11 cellular contexts compared by ENCODE assay signal in genomic region chr3:37956353-37957184, GRCh38. TPM values are rescaled to one million over a fixed set of nuclear protein-coding genes. Genes with fewer than 3 reads are reported as not detected.
DNase-seq lines count a peak whose midpoint lies in the region; ATAC-seq and TF ChIP-seq lines count a peak whose summit lies in the region.
"Had no signal": no experiment of that assay in that cellular context is flagged by ENCODE, and none has a peak within 500 bp of the region (broad histone marks: within the 10 kb centered on the region; RNA-seq: fewer than 3 reads in every experiment).

No MANE protein-coding gene starts in this region.

- no peaks in the 10 kb centered on the region for H3K27me3 Mint-ChIP-seq in activated CD8-positive, alpha-beta T cell treated with anti-CD3 and anti-CD28 coated beads, Interleukin-2, amount 10 ng/mL, durations not matched to agents 7 days and 5 days (ENCODE audit: low read depth)

- H3K27me3 ChIP-seq in layer of hippocampus (ENCODE audit: control insufficient read depth, insufficient read depth, low read length) (no peaks in the 10 kb centered on the region), stomach (no peaks in the 10 kb centered on the region)

- WGBS in stomach, 5 donors: 39 to 56% (median 50%) methylated on average over 2 of the region's 2 CpGs

- CTCF ChIA-PET in activated CD8-positive, alpha-beta T cell treated with anti-CD3 and anti-CD28 coated beads, Interleukin-2, amount 10 ng/mL, durations not matched to agents 7 days and 5 days (lab: Charles Lee): interaction anchor here (1.2 to 4.1 kb wide), 10 partner anchors 9 to 101 kb away, joined by 4 to 39 read pairs (median 6); no protein-coding TSS in a partner anchor

- no peaks in the 10 kb centered on the region for H3K36me3 Mint-ChIP-seq in activated CD8-positive, alpha-beta T cell treated with anti-CD3 and anti-CD28 coated beads, Interleukin-2, amount 10 ng/mL, durations not matched to agents 7 days and 5 days (ENCODE audit: low read depth)

- TF ChIP-seq POLR2A in stomach (IDR thresholded peaks at IDR 0.05): no peak

- TF ChIP-seq EP300 in stomach (IDR thresholded peaks at IDR 0.05): no peak

- peak overlapping the region; percentile 49 for H3K27ac ChIP-seq in layer of hippocampus (ENCODE audit: low read depth, low read length)
- H3K27ac ChIP-seq in stomach: peak overlapping the region in 4 of 5 donors; percentile 51 to 78 (median 62)
- H3K27ac ChIP-seq: epithelial cell of prostate had no signal

- H3K9me3 ChIP-seq in stomach: no peaks in the 10 kb centered on the region

- ATAC-seq in GM21786 (IDR thresholded peaks at IDR 0.05; ENCODE audit: unreplicated experiment): peak; percentile 9
- ATAC-seq in activated CD8-positive, alpha-beta T cell treated with anti-CD3 and anti-CD28 coated beads, Interleukin-2, amount 10 ng/mL, durations not matched to agents 7 days and 5 days: no peak

- no peak for TF ChIP-seq CTCF in stomach (IDR thresholded peaks at IDR 0.05)

- peaks cover 0 to 17% (median 8%) of the 10 kb centered on the region in 4 donors for H3K36me3 ChIP-seq in stomach

- DNase-seq in activated CD8-positive, alpha-beta T cell treated with anti-CD3 and anti-CD28 coated beads, Interleukin-2, amount 10 ng/mL, durations not matched to agents 7 days and 5 days: no peak
- no peak for DNase-seq in stomach
- DNase-seq in NCI-H748 treated with DMSO at 0.1 percent for 48 hours (lab: John Stamatoyannopoulos, UW): no peak
- no peak for DNase-seq in NCI-H2029 treated with DMSO at 0.1 percent for 48 hours (lab: John Stamatoyannopoulos, UW)
- DNase-seq in HT-29 (ENCODE audit: low spot score): no peak
- DNase-seq: kidney, NCI-H510A, T-helper 1 cell had no signal

- no peaks in the 10 kb centered on the region for H3K9me3 Mint-ChIP-seq in activated CD8-positive, alpha-beta T cell treated with anti-CD3 and anti-CD28 coated beads, Interleukin-2, amount 10 ng/mL, durations not matched to agents 7 days and 5 days (ENCODE audit: insufficient read depth)

- H3K27ac Mint-ChIP-seq in activated CD8-positive, alpha-beta T cell treated with anti-CD3 and anti-CD28 coated beads, Interleukin-2, amount 10 ng/mL, durations not matched to agents 7 days and 5 days: peak overlapping the region; percentile 58

- no peak overlapping the region for H3K4me3 ChIP-seq in stomach

- POLR2A ChIA-PET in activated CD8-positive, alpha-beta T cell treated with anti-CD3 and anti-CD28 coated beads, Interleukin-2, amount 10 ng/mL, durations not matched to agents 7 days and 5 days (lab: Charles Lee): interaction anchor here (0.8 to 0.9 kb wide), 2 partner anchors 8 to 55 kb away, joined by 3 read pairs; no protein-coding TSS in a partner anchor

- H3K4me3 Mint-ChIP-seq in activated CD8-positive, alpha-beta T cell treated with anti-CD3 and anti-CD28 coated beads, Interleukin-2, amount 10 ng/mL, durations not matched to agents 7 days and 5 days: no peak overlapping the region

- peaks cover 5 to 46% (median 34%) of the 10 kb centered on the region in 4 donors for H3K4me1 ChIP-seq in stomach

- intact Hi-C loops in stomach (cut with DNase I; ENCODE audit: low total_unique reads): no loop called here

- peaks cover 22% of the 10 kb centered on the region for H3K4me1 Mint-ChIP-seq in activated CD8-positive, alpha-beta T cell treated with anti-CD3 and anti-CD28 coated beads, Interleukin-2, amount 10 ng/mL, durations not matched to agents 7 days and 5 days (ENCODE audit: low read depth)

RNA-seq across cellular contexts. Expression of gene VILL, which starts 34.0 kb away (rescaled TPM):
- 10 to 100 TPM; 14.6 to 15.1 TPM for total RNA-seq in activated CD8-positive, alpha-beta T cell treated with anti-CD3 and anti-CD28 coated beads, Interleukin-2, amount 10 ng/mL, durations not matched to agents 7 days and 5 days
- total RNA-seq in stomach: 100 to 1,000 TPM in 2 of 5 donors, 10 to 100 TPM in 3; 59.8 to 191 (median 86.8) TPM
- 100 to 1,000 TPM in 1 of 3 donors, 10 to 100 TPM in 2; 24.1 to 202 (median 43.7) TPM for polyA plus RNA-seq in stomach
- 2.2 and 2.4 TPM in 2 replicates for total RNA-seq in HT-29 (2014; rRNA removed; shearing (Covaris generic))
